In the genomic region with DNA sequence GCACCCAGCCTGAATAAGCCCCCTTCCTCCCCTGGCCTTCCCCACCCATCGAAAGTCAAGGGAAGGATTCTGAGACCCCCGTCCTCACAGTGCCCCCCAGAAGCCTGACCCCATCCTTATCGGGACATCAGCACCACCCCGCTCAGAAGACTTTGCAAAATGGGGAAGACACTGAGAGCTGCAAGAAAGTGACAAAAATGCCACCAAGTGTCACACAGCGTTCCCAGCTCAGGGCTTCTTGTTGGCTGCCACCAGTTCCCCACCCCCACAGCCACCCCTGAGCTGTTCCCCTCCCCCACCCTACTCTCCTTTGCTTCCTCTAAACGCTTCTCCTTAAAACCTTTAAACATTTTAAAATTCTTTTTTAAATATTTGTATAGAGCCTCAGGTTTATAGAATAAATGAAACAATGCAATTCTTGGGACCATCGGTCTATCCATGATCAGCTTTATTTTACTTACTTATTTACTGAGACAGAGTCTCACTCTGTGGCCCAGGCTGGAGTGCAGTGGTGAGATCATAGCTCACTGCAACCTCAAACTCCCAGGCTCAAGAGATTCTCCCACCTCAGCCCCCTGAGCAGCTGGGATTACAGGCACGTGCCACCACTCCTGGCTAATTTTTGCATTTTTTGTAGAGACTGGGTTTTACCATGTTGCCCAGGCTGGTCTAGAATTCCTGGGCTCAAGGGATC, we compare ENCODE assay signal across 8 cellular contexts. TPM values are rescaled to one million over a fixed set of nuclear protein-coding genes. Genes with fewer than 3 reads are reported as not detected.
DNase-seq lines count a peak whose midpoint lies in the region; ATAC-seq and TF ChIP-seq lines count a peak whose summit lies in the region.
"Not testable (repeated sequence)": the region's sequence is repeated elsewhere in the genome, so short reads cannot be mapped to it uniquely, and the experiment has no call there.

No MANE protein-coding gene starts in this region.

- not testable (repeated sequence) for H4K20me1 ChIP-seq in BLaER1 treated with 17β-estradiol and CSF1 and Interleukin-3, amounts not matched to agents 10 nM and 100 nM

- not testable (repeated sequence) for H3K36me3 Mint-ChIP-seq in activated B cell treated with CpG ODN at 0.5 μM for 24 hours (ENCODE audit: low read depth); memory B cell; stimulated activated naive B cell treated with anti-CD40 and anti-IgM and Interleukin-4, amounts not matched to agents 10 μg/mL and 1 μg/mL and 100 μg/mL, for 72 hours
- H3K36me3 Mint-ChIP-seq in activated T-helper 17 cell treated with anti-CD3 and anti-CD28 coated beads, Interleukin-2, amount 50 U/mL, for 72 hours (ENCODE audit: low read depth) = peaks cover 23% of the 10 kb centered on the region

- peaks cover 78% of the 10 kb centered on the region for H3K4me1 Mint-ChIP-seq in activated B cell treated with CpG ODN at 0.5 μM for 24 hours
- H3K4me1 Mint-ChIP-seq in activated T-helper 17 cell treated with anti-CD3 and anti-CD28 coated beads, Interleukin-2, amount 50 U/mL, for 72 hours = peaks cover 24% of the 10 kb centered on the region
- H3K4me1 Mint-ChIP-seq in memory B cell = peaks cover 30% of the 10 kb centered on the region
- peaks cover 33 to 67% of the 10 kb centered on the region in 2 donors for H3K4me1 Mint-ChIP-seq in stimulated activated naive B cell treated with anti-CD40 and anti-IgM and Interleukin-4, amounts not matched to agents 10 μg/mL and 1 μg/mL and 100 μg/mL, for 72 hours

- H3K27ac ChIP-seq in BLaER1 treated with 17β-estradiol and CSF1 and Interleukin-3, amounts not matched to agents 10 nM and 100 nM = peak overlapping the region in 10 of 11 experiments; percentile 38 to 88 (median 65); a peak in 19 of 22 replicates
- H3K27ac ChIP-seq in Peyer's patch (peak overlapping the region in 3 of 4 donors; percentile 2 to 91 (median 91)), colonic mucosa (peak overlapping the region; percentile 27)

- H3K36me3 ChIP-seq in BLaER1 treated with 17β-estradiol and CSF1 and Interleukin-3, amounts not matched to agents 10 nM and 100 nM; Peyer's patch; colonic mucosa: not testable (repeated sequence)

- H3K4me1 ChIP-seq in BLaER1 treated with 17β-estradiol and CSF1 and Interleukin-3, amounts not matched to agents 10 nM and 100 nM = peaks cover 84 to 92% (median 87%) of the 10 kb centered on the region in 10 experiments
- H3K4me1 ChIP-seq in Peyer's patch (peaks cover 0 to 47% (median 38%) of the 10 kb centered on the region in 4 donors), colonic mucosa (peaks cover 12% of the 10 kb centered on the region)

- not testable (repeated sequence) for H3K27me3 ChIP-seq in BLaER1 treated with 17β-estradiol and CSF1 and Interleukin-3, amounts not matched to agents 10 nM and 100 nM; Peyer's patch; colonic mucosa

- ATAC-seq in activated B cell treated with CpG ODN at 0.5 μM for 24 hours (ENCODE audit: low read depth); activated T-helper 17 cell treated with anti-CD3 and anti-CD28 coated beads, Interleukin-2, amount 50 U/mL, for 72 hours (replicated peaks); memory B cell (ENCODE audit: low read depth); stimulated activated naive B cell treated with anti-CD40 and anti-IgM and Interleukin-4, amounts not matched to agents 10 μg/mL and 1 μg/mL and 100 μg/mL, for 72 hours (replicated peaks): not testable (repeated sequence)

- not testable (repeated sequence) for H3K4me3 ChIP-seq in BLaER1 treated with 17β-estradiol and CSF1 and Interleukin-3, amounts not matched to agents 10 nM and 100 nM; Peyer's patch; colonic mucosa

- H3K27ac Mint-ChIP-seq in activated B cell treated with CpG ODN at 0.5 μM for 24 hours = peak overlapping the region; percentile 99
- peak overlapping the region; percentile 56 for H3K27ac Mint-ChIP-seq in activated T-helper 17 cell treated with anti-CD3 and anti-CD28 coated beads, Interleukin-2, amount 50 U/mL, for 72 hours
- H3K27ac Mint-ChIP-seq in memory B cell = peak overlapping the region; percentile 99
- peak overlapping the region; percentile 89 for H3K27ac Mint-ChIP-seq in stimulated activated naive B cell treated with anti-CD40 and anti-IgM and Interleukin-4, amounts not matched to agents 10 μg/mL and 1 μg/mL and 100 μg/mL, for 72 hours

- CTCF ChIA-PET in activated B cell treated with CpG ODN at 0.5 μM for 24 hours (lab: Charles Lee) = not testable (repeated sequence)

- TF ChIP-seq POLR2A in Peyer's patch (IDR thresholded peaks at IDR 0.05) = not testable (repeated sequence)

- peak; percentile 55 for DNase-seq in KBM-7
- DNase-seq in Peyer's patch; activated B cell treated with CpG ODN at 0.5 μM for 24 hours; colonic mucosa; memory B cell (ENCODE audit: low spot score in 2 of 2); stimulated activated naive B cell treated with anti-CD40 and anti-IgM and Interleukin-4, amounts not matched to agents 10 μg/mL and 1 μg/mL and 100 μg/mL, for 72 hours: not testable (repeated sequence)

- H3K4me3 Mint-ChIP-seq in activated B cell treated with CpG ODN at 0.5 μM for 24 hours, memory B cell: not testable (repeated sequence)
- H3K4me3 Mint-ChIP-seq in activated T-helper 17 cell treated with anti-CD3 and anti-CD28 coated beads, Interleukin-2, amount 50 U/mL, for 72 hours = peak overlapping the region; percentile 91
- peak overlapping the region in 1 of 2 donors; percentile 30 for H3K4me3 Mint-ChIP-seq in stimulated activated naive B cell treated with anti-CD40 and anti-IgM and Interleukin-4, amounts not matched to agents 10 μg/mL and 1 μg/mL and 100 μg/mL, for 72 hours

- H3K9me3 ChIP-seq in BLaER1 treated with 17β-estradiol and CSF1 and Interleukin-3, amounts not matched to agents 10 nM and 100 nM (replicated peaks in 1 of 11); Peyer's patch; colonic mucosa: not testable (repeated sequence)

- not testable (repeated sequence) for H3K27me3 Mint-ChIP-seq in activated B cell treated with CpG ODN at 0.5 μM for 24 hours; activated T-helper 17 cell treated with anti-CD3 and anti-CD28 coated beads, Interleukin-2, amount 50 U/mL, for 72 hours; memory B cell; stimulated activated naive B cell treated with anti-CD40 and anti-IgM and Interleukin-4, amounts not matched to agents 10 μg/mL and 1 μg/mL and 100 μg/mL, for 72 hours

- intact Hi-C loops in activated B cell treated with CpG ODN at 0.5 μM for 24 hours (cut with micrococcal nuclease); colonic mucosa (cut with DNase I): not testable (repeated sequence)

- in situ Hi-C loops in KBM-7 (cut with MboI; ENCODE audit: low pct_unique_long_range_greater_than_20kb, low sequenced_read_pairs) = not testable (repeated sequence)

- TF ChIP-seq CTCF in Peyer's patch (IDR thresholded peaks at IDR 0.05); activated B cell treated with CpG ODN at 0.5 μM for 24 hours (IDR thresholded peaks at IDR 0.05); colonic mucosa (IDR thresholded peaks at IDR 0.05): not testable (repeated sequence)

- peak overlapping the region; percentile 79 to 96 (median 93) for H3K4me2 ChIP-seq in BLaER1 treated with 17β-estradiol and CSF1 and Interleukin-3, amounts not matched to agents 10 nM and 100 nM

- peak overlapping the region in 5 of 11 experiments; percentile 16 to 41 (median 31); a peak in 7 of 22 replicates for H3K9ac ChIP-seq in BLaER1 treated with 17β-estradiol and CSF1 and Interleukin-3, amounts not matched to agents 10 nM and 100 nM
- not testable (repeated sequence) for H3K9ac ChIP-seq in colonic mucosa (ENCODE audit: low read depth in 2 of 2, low read length in 2 of 2)

- not testable (repeated sequence) for H3K9me3 Mint-ChIP-seq in activated B cell treated with CpG ODN at 0.5 μM for 24 hours; activated T-helper 17 cell treated with anti-CD3 and anti-CD28 coated beads, Interleukin-2, amount 50 U/mL, for 72 hours; memory B cell; stimulated activated naive B cell treated with anti-CD40 and anti-IgM and Interleukin-4, amounts not matched to agents 10 μg/mL and 1 μg/mL and 100 μg/mL, for 72 hours

- POLR2A ChIA-PET in activated B cell treated with CpG ODN at 0.5 μM for 24 hours (lab: Charles Lee) = interaction anchor here (0.6 to 19.6 kb wide), 5 partner anchors 10 to 1881 kb away, joined by 3 to 342 read pairs (median 3); a partner anchor contains a TSS

RNA-seq across cellular contexts. Expression of a gene that starts 8.7 kb away (rescaled TPM):
- 100 to 1,000 TPM in 2 of 4 donors, 10 to 100 TPM in 2; 70.6 to 159 (median 110) TPM for total RNA-seq in Peyer's patch
- total RNA-seq in activated B cell treated with CpG ODN at 0.5 μM for 24 hours = 129 and 135 TPM in 2 replicates
- total RNA-seq in activated T-helper 17 cell treated with anti-CD3 and anti-CD28 coated beads, Interleukin-2, amount 50 U/mL, for 72 hours = 100 to 1,000 TPM; 184 to 261 TPM
- 100 to 1,000 TPM; 133 to 175 TPM for total RNA-seq in colonic mucosa

RNA-seq across cellular contexts. Expression of a gene that starts 46.6 kb away (rescaled TPM):
- 100 to 1,000 TPM in 3 of 4 donors, 10 to 100 TPM in 1; 52.5 to 283 (median 115) TPM for total RNA-seq in Peyer's patch
- total RNA-seq in activated B cell treated with CpG ODN at 0.5 μM for 24 hours = 210 and 211 TPM in 2 replicates
- 100 to 1,000 TPM; 132 to 260 TPM for total RNA-seq in activated T-helper 17 cell treated with anti-CD3 and anti-CD28 coated beads, Interleukin-2, amount 50 U/mL, for 72 hours
- total RNA-seq in colonic mucosa = 100 to 1,000 TPM in 1 of 2 donors, 10 to 100 TPM in 1; 55.2 to 160 TPM

Comparison
In these comparisons a context has a peak if more than half of its experiments do, and no peak if none do; other contexts are left out.
1. H3K27ac ChIP-seq: peak in every context shown above with its lines; median percentile 91 in Peyer's patch; 65 in BLaER1 treated with 17β-estradiol and CSF1 and Interleukin-3, amounts not matched to agents 10 nM and 100 nM; 27 in colonic mucosa.